Comparison of ENCODE assay signal across 9 cellular contexts in the genomic region with DNA sequence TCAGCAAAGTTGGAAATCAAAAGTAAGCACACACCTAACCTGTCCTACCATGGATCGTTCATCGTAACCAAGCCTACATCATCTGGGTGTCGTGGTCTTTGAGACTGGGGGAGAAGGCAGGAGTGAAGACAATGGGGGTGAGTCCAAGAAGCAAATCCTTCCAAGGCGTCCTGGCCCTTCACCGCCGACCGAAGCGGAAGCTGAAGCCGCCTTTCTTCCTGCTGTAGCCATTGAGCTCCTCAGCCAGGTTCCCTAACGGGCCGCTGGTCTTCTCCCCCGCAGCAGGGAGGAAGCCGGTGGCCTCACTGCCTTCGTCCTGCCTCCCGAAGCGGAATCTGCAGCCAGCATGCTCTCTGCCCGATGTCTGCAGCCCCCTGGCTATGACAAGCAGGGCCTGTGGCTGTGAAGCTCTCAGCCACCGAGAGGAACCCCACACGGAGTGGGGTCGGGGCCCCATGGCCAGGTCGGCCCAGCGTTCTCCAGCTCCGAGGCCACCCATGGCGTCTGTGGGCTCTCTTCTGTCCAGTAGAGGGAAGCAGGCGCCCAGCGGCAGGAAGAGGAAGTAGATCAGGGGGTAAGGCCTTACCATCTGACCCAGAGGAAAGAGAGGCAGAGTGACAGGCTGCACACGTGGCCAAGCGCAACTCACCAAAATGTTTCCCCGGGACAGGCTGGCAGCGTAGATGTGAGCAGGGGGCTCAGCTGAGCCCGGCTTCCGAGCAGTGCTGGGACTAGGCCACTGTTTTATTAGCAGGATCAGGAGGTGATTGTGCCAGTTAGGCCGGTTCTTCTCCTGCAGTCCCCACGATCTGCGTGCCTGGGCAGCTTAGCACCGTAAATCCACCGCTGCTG. TPM values are rescaled to one million over a fixed set of nuclear protein-coding genes. Genes with fewer than 3 reads are reported as not detected.
DNase-seq lines count a peak whose midpoint lies in the region; ATAC-seq and TF ChIP-seq lines count a peak whose summit lies in the region.
"Had no signal": no experiment of that assay in that cellular context is flagged by ENCODE, and none has a peak within 500 bp of the region (broad histone marks: within the 10 kb centered on the region; RNA-seq: fewer than 3 reads in every experiment).

No MANE protein-coding gene starts in this region.

- H4K20me1 ChIP-seq in neural progenitor cell (ENCODE audit: low read depth) = peaks cover 60% of the 10 kb centered on the region

- ATAC-seq in T-helper 17 cell (peak; percentile 50), HG02623 (IDR thresholded peaks at IDR 0.05; ENCODE audit: unreplicated experiment) (no peak), HG02678 (IDR thresholded peaks at IDR 0.05; ENCODE audit: unreplicated experiment) (no peak), HG03196 (IDR thresholded peaks at IDR 0.05; ENCODE audit: unreplicated experiment) (no peak)

- no peaks in the 10 kb centered on the region for H3K27me3 Mint-ChIP-seq in T-helper 17 cell
- peaks cover 10% of the 10 kb centered on the region for H3K27me3 Mint-ChIP-seq in neural progenitor cell (ENCODE audit: insufficient read depth, low read depth)

- no peak overlapping the region for H3K27ac ChIP-seq in neural progenitor cell

- no peaks in the 10 kb centered on the region for H3K9me3 ChIP-seq in T-helper 17 cell (ENCODE audit: control insufficient read depth, low read length, poor library complexity, severe bottlenecking)
- H3K9me3 ChIP-seq in neural progenitor cell (ENCODE audit: low read depth) = no peaks in the 10 kb centered on the region

- no peaks in the 10 kb centered on the region for H3K27me3 ChIP-seq in neural progenitor cell

- no peak overlapping the region for H2AFZ ChIP-seq in neural progenitor cell (replicated peaks)

- H3K9ac ChIP-seq in neural progenitor cell = no peak overlapping the region

- H3K4me2 ChIP-seq in neural progenitor cell = no peak overlapping the region

- no peak overlapping the region for H3K4me3 ChIP-seq in neural progenitor cell

- DNase-seq in EH (ENCODE audit: low read depth) (peak; percentile 25), T-helper 17 cell (no peak), foreskin melanocyte (peak; percentile 33), neural progenitor cell (ENCODE audit: low spot score) (peak; percentile 78), NCI-H1048 (lab: John Stamatoyannopoulos, UW) (no peak)
- DNase-seq: T1000 had no signal

- H3F3A ChIP-seq in neural progenitor cell (ENCODE audit: low read depth) = peaks cover 23% of the 10 kb centered on the region

- peak; percentile 58 for TF ChIP-seq CTCF in neural progenitor cell (IDR thresholded peaks at IDR 0.05)

- no peak overlapping the region for H3K27ac Mint-ChIP-seq in T-helper 17 cell
- no peak overlapping the region for H3K27ac Mint-ChIP-seq in neural progenitor cell

- H3K79me2 ChIP-seq in neural progenitor cell (ENCODE audit: low read depth) = no peaks in the 10 kb centered on the region

- no peaks in the 10 kb centered on the region for H3K9me3 Mint-ChIP-seq in neural progenitor cell

- H3K36me3 ChIP-seq in neural progenitor cell = no peaks in the 10 kb centered on the region

- H3K4me1 Mint-ChIP-seq in T-helper 17 cell (no peaks in the 10 kb centered on the region), neural progenitor cell (peaks cover 42% of the 10 kb centered on the region)

- no peak overlapping the region for H3K4me3 Mint-ChIP-seq in T-helper 17 cell
- H3K4me3 Mint-ChIP-seq in neural progenitor cell = no peak overlapping the region

- H3K36me3 Mint-ChIP-seq in T-helper 17 cell (ENCODE audit: low read depth) (no peaks in the 10 kb centered on the region), neural progenitor cell (no peaks in the 10 kb centered on the region)

- no peaks in the 10 kb centered on the region for H3K4me1 ChIP-seq in neural progenitor cell

RNA-seq across cellular contexts. Expression of gene QRFP, which starts 3.1 kb away (rescaled TPM):
- not detected for total RNA-seq in T-helper 17 cell
- not detected in 2 replicates for total RNA-seq in neural progenitor cell (ENCODE audit: low replicate concordance)

RNA-seq across cellular contexts. Expression of gene FIBCD1, which starts 45.6 kb away (rescaled TPM):
- total RNA-seq in T-helper 17 cell (not detected), neural progenitor cell (ENCODE audit: low replicate concordance) (1.8 and 7.2 TPM in 2 replicates)

RNA-seq across cellular contexts. Expression of gene ABL1, which starts 58.4 kb away (rescaled TPM):
- 10 to 100 TPM; 34.9 to 35.8 TPM for total RNA-seq in T-helper 17 cell
- total RNA-seq in neural progenitor cell (ENCODE audit: low replicate concordance) = 38.4 and 74.0 TPM in 2 replicates

Comparison
In these comparisons a context has a peak if more than half of its experiments do, and no peak if none do; other contexts are left out.
1. DNase-seq: peak in EH (single experiment), foreskin melanocyte (single experiment) and neural progenitor cell (single experiment); none in T-helper 17 cell (0 of 3) and NCI-H1048 (single experiment).